Comparison of ENCODE assay signal across 2 cellular contexts in genomic region chr6:72246926-72247325, GRCh38.
TF ChIP-seq lines count a peak whose summit lies in the region.

No MANE protein-coding gene starts in this region.

TF ChIP-seq in Ishikawa, 13 proteins besides CTCF, POLR2A, EP300 and RAD21 (continued from another document):
- TF ChIP-seq REST (IDR thresholded peaks at IDR 0.05; ENCODE audit: low read depth) (no peak), MAX (IDR thresholded peaks at IDR 0.05) (no peak), EGR1 (IDR thresholded peaks at IDR 0.05) (no peak), ZBTB7A (IDR thresholded peaks at IDR 0.05; ENCODE audit: low read depth) (no peak), TEAD4 (IDR thresholded peaks at IDR 0.05) (no peak), TAF1 (IDR thresholded peaks at IDR 0.05; ENCODE audit: low read depth) (no peak), USF1 (IDR thresholded peaks at IDR 0.05) (no peak), YY1 (IDR thresholded peaks at IDR 0.05; ENCODE audit: low read depth) (no peak)
TF ChIP-seq in Ishikawa: peak in this region for 0.

TF ChIP-seq in HepG2, 621 proteins besides CTCF, POLR2A, EP300 and RAD21 (continued from another document):
- TF ChIP-seq ARID5B (CRISPR knock-in tag; IDR thresholded peaks at IDR 0.05) (0 out of 2 replicates have a peak, but pooled peaks have one; percentile 25), FOXP1 (IDR thresholded peaks at IDR 0.05) (no peak), FOXP1 (CRISPR knock-in tag; IDR thresholded peaks at IDR 0.05) (0 out of 2 replicates have a peak, but pooled peaks have one; percentile 28), STAG1 (CRISPR knock-in tag; IDR thresholded peaks at IDR 0.05) (peak; percentile 25; the same call in 1 of the 2 replicates)
